ENCODE assay signal across 1 cellular context in the genomic region with DNA sequence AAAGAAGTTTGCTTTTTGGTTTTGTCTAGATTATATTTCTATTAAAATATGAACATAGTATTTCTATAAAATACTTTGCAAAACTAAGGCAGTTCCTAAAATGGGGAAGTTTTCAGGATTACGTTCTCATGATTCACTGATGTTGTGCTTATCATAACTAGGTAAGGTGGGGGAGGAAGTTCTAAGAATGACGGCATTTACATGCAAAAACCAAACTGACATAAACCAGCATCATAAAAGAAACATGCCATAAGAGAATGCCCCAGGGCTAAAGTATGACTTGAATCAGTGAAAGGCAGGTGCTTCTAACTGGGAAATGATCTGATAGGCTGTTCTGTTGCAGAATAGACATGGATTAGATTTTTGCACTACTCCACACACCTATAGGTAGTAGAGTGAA.
TF ChIP-seq lines count a peak whose summit lies in the region.

No MANE protein-coding gene starts in this region.

TF ChIP-seq in K562, 482 proteins besides CTCF, POLR2A, EP300 and RAD21 (continued from another document and continues in another):
- TF ChIP-seq HMBOX1 (IDR thresholded peaks at IDR 0.05) (peak; percentile 81), ZNF589 (CRISPR knock-in tag; IDR thresholded peaks at IDR 0.05; ENCODE audit: low read depth) (peak; percentile 58), TEAD4 (IDR thresholded peaks at IDR 0.05; ENCODE audit: low read length) (peak; percentile 35; the same call in 1 of the 2 replicates), TEAD4 (CRISPR knock-in tag; IDR thresholded peaks at IDR 0.05; ENCODE audit: borderline replicate concordance) (no peak), ARID2 (IDR thresholded peaks at IDR 0.05) (no peak), SUPT5H (IDR thresholded peaks at IDR 0.05) (no peak), ATF7 (IDR thresholded peaks at IDR 0.05) (peak; percentile 81), ZNF57 (CRISPR knock-in tag; IDR thresholded peaks at IDR 0.05) (no peak), ZNF766 (CRISPR knock-in tag; conservative IDR thresholded peaks at IDR 0.05) (0 out of 2 replicates have a peak, but pooled peaks have one; percentile 33), C11orf30 (IDR thresholded peaks at IDR 0.05; ENCODE audit: low read depth) (no peak), NFE2 (IDR thresholded peaks at IDR 0.05; ENCODE audit: low read depth) (peak; percentile 47; the same call in 1 of the 2 replicates), ZNF518B (CRISPR knock-in tag; IDR thresholded peaks at IDR 0.05) (no peak), ATF1 (CRISPR knock-in tag; IDR thresholded peaks at IDR 0.05) (no peak), ATF1 (tag; IDR thresholded peaks at IDR 0.05) (peak; percentile 42), RAD51 (IDR thresholded peaks at IDR 0.05; ENCODE audit: borderline replicate concordance, low read depth) (no peak), ATF3 (IDR thresholded peaks at IDR 0.05) (peak; percentile 72), ATF3 (CRISPR knock-in tag; conservative IDR thresholded peaks at IDR 0.05) (no peak), U2AF1 (optimal IDR thresholded peaks at IDR 0.05; ENCODE audit: low read depth, low read length) (no peak), CHD2 (IDR thresholded peaks at IDR 0.05; ENCODE audit: low read depth, low read length) (no peak), TAF7 (tag; IDR thresholded peaks at IDR 0.05) (no peak), MGA (IDR thresholded peaks at IDR 0.05) (no peak), ZZZ3 (IDR thresholded peaks at IDR 0.05) (no peak), BRD4 (IDR thresholded peaks at IDR 0.05) (no peak), ARID1B (IDR thresholded peaks at IDR 0.05) (peak; percentile 68), ZC3H11A (IDR thresholded peaks at IDR 0.05; ENCODE audit: low read depth, low read length) (no peak), FUS (optimal IDR thresholded peaks at IDR 0.05; ENCODE audit: low read depth, low read length) (no peak), MAFG (tag; conservative IDR thresholded peaks at IDR 0.05) (no peak), FOXK2 (conservative IDR thresholded peaks at IDR 0.05 in 1 of 2, IDR thresholded peaks at IDR 0.05 in 1 of 2; ENCODE audit: low read depth in 2 of 2) (peak in 1 of 2 experiments; percentile 43; a peak in 1 of 4 replicates), MYNN (IDR thresholded peaks at IDR 0.05) (no peak), MYNN (CRISPR knock-in tag; IDR thresholded peaks at IDR 0.05) (no peak)
- TF ChIP-seq, protein P1, sequence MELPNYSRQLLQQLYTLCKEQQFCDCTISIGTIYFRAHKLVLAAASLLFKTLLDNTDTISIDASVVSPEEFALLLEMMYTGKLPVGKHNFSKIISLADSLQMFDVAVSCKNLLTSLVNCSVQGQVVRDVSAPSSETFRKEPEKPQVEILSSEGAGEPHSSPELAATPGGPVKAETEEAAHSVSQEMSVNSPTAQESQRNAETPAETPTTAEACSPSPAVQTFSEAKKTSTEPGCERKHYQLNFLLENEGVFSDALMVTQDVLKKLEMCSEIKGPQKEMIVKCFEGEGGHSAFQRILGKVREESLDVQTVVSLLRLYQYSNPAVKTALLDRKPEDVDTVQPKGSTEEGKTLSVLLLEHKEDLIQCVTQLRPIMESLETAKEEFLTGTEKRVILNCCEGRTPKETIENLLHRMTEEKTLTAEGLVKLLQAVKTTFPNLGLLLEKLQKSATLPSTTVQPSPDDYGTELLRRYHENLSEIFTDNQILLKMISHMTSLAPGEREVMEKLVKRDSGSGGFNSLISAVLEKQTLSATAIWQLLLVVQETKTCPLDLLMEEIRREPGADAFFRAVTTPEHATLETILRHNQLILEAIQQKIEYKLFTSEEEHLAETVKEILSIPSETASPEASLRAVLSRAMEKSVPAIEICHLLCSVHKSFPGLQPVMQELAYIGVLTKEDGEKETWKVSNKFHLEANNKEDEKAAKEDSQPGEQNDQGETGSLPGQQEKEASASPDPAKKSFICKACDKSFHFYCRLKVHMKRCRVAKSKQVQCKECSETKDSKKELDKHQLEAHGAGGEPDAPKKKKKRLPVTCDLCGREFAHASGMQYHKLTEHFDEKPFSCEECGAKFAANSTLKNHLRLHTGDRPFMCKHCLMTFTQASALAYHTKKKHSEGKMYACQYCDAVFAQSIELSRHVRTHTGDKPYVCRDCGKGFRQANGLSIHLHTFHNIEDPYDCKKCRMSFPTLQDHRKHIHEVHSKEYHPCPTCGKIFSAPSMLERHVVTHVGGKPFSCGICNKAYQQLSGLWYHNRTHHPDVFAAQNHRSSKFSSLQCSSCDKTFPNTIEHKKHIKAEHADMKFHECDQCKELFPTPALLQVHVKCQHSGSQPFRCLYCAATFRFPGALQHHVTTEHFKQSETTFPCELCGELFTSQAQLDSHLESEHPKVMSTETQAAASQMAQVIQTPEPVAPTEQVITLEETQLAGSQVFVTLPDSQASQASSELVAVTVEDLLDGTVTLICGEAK (IDR thresholded peaks at IDR 0.05) = no peak
- TF ChIP-seq, protein P1 (CRISPR knock-in tag; IDR thresholded peaks at IDR 0.05) = no peak
